10 cellular contexts compared by ENCODE assay signal in the genomic region with DNA sequence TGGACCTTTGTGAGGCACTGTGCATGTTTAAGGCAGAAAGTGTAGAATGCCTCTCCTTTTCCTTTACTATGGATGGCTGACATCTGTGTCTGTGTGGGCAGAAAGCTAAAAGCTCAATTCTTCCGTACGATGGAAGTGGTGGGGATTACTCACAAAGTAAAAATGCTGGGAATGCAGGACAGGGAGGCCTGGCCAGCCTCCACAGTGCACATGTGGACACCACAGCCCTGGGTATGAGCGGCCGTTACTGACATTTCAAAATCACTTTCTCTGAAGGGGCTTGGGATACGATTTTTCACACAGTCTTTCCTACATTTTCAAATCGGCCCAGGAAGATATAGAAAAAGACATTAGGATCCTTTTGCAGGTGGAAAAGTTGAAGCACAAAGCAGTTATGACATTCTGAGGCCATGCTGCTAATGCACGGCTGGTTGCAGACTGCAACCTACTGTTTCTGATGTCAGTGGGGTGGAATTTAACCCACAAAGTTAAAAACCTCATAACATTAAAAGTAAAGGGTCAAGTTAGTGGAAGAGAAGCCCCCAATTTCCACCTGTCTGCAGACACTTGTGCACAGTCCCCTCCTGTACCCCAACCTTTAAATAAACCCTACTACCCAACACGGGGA. TPM values are rescaled to one million over a fixed set of nuclear protein-coding genes. Genes with fewer than 3 reads are reported as not detected.
DNase-seq lines count a peak whose midpoint lies in the region; ATAC-seq, FAIRE-seq and TF ChIP-seq lines count a peak whose summit lies in the region.
"Had no signal": no experiment of that assay in that cellular context is flagged by ENCODE, and none has a peak within 500 bp of the region (broad histone marks: within the 10 kb centered on the region; RNA-seq: fewer than 3 reads in every experiment).

No MANE protein-coding gene starts in this region.

- peak overlapping the region; percentile 100 for H2AK9ac ChIP-seq in IMR-90 (replicated peaks; ENCODE audit: low read depth, low read length, poor library complexity)

- H3K4me1 ChIP-seq in IMR-90 (ENCODE audit: control insufficient read depth, insufficient read depth, low read length) = peaks cover 46% of the 10 kb centered on the region
- H3K4me1 ChIP-seq in lower lobe of right lung = peaks cover 35% of the 10 kb centered on the region

- no peak overlapping the region for H3K4me3 ChIP-seq in IMR-90 (ENCODE audit: insufficient read depth, low read depth, low read length)
- no peak overlapping the region for H3K4me3 ChIP-seq in lower lobe of right lung

- TF ChIP-seq CTCF in IMR-90 (conservative IDR thresholded peaks at IDR 0.05; ENCODE audit: low read depth, low read length) = no peak
- no peak for TF ChIP-seq CTCF in lower lobe of right lung (IDR thresholded peaks at IDR 0.05)

- DNase-seq in IMR-90 = peak; percentile 94
- DNase-seq in dermis blood vessel endothelial cell = peak; percentile 89
- no peak for DNase-seq in lower lobe of right lung
- DNase-seq in urothelium cell line (ENCODE audit: low spot score) = peak; percentile 86
- DNase-seq in stimulated activated CD4-positive, alpha-beta T cell treated with anti-CD3 and anti-CD28 coated beads, Interleukin-1b, Interleukin-23, amount 100 ng/mL, for 48 hours = no peak
- DNase-seq in OCI-M1 (lab: John Stamatoyannopoulos, UW) = no peak
- DNase-seq: activated naive CD4-positive, alpha-beta T cell treated with anti-CD3 and anti-CD28 coated beads, Interleukin-2, amount 10 ng/mL, durations not matched to agents 7 days and 5 days; NCI-H146 had no signal

- peak overlapping the region; percentile 85 for H2AFZ ChIP-seq in IMR-90 (replicated peaks; ENCODE audit: low read length, poor library complexity)
- H2AFZ ChIP-seq: parathyroid adenoma had no signal

- H3K36me3 ChIP-seq in IMR-90 (ENCODE audit: control insufficient read depth, insufficient read depth, low read length) = peaks cover 1% of the 10 kb centered on the region; the same call in 1 of the 2 replicates
- peaks cover 49% of the 10 kb centered on the region for H3K36me3 ChIP-seq in lower lobe of right lung

- H3K56ac ChIP-seq in IMR-90 (ENCODE audit: extremely low read depth, insufficient read depth, low read length) = peak overlapping the region; percentile 95

- peak overlapping the region; percentile 98 for H4K91ac ChIP-seq in IMR-90 (ENCODE audit: insufficient read depth, low read depth, low read length)

- peak overlapping the region; percentile 97 for H2BK5ac ChIP-seq in IMR-90 (ENCODE audit: low read depth, low read length, poor library complexity, severe bottlenecking)

- H3K9me3 ChIP-seq in IMR-90 (ENCODE audit: control insufficient read depth, insufficient read depth, low read length) (no peaks in the 10 kb centered on the region), lower lobe of right lung (no peaks in the 10 kb centered on the region)

- CTCF ChIA-PET in IMR-90 (lab: Yijun Ruan, JAX) = interaction anchor here (0.6 to 1.2 kb wide), 2 partner anchors 12 to 41 kb away, joined by 3 read pairs; no protein-coding TSS in a partner anchor

- TF ChIP-seq RAD21 in IMR-90 (IDR thresholded peaks at IDR 0.05; ENCODE audit: low read length) = no peak

- dilution Hi-C loops in IMR-90 (cut with HindIII; ENCODE audit: low sequenced_read_pairs, unreplicated experiment) = no loop called here

- H2BK15ac ChIP-seq in IMR-90 (ENCODE audit: low read depth, low read length) = peak overlapping the region; percentile 93

- H3K23ac ChIP-seq in IMR-90 (ENCODE audit: low read depth, low read length) = peak overlapping the region; percentile 98

- peak overlapping the region; percentile 99 for H2AK5ac ChIP-seq in IMR-90 (ENCODE audit: low read depth, low read length)

- POLR2A ChIA-PET in IMR-90 (lab: Charles Lee; ENCODE audit: unreplicated experiment) = interaction anchor here (0.5 kb wide), 1 partner anchor 63 kb away, joined by 3 read pairs; no protein-coding TSS in a partner anchor

- H2BK20ac ChIP-seq in IMR-90 (ENCODE audit: low read depth, low read length) = peak overlapping the region; percentile 100

- FAIRE-seq in urothelium cell line (lab: Jason Lieb, UNC) = peak; percentile 81

- H3K14ac ChIP-seq in IMR-90 (replicated peaks; ENCODE audit: low read depth, low read length) = peak overlapping the region; percentile 99

- peak overlapping the region; percentile 73 to 99 for H4K8ac ChIP-seq in IMR-90 (ENCODE audit: low read depth in 2 of 2, low read length in 2 of 2)

- peaks cover 53% of the 10 kb centered on the region for H3K9me1 ChIP-seq in IMR-90 (ENCODE audit: insufficient read depth, low read length)

- H4K5ac ChIP-seq in IMR-90 (ENCODE audit: low read depth, low read length) = peak overlapping the region; percentile 80

- peak overlapping the region; percentile 53 for H3K9ac ChIP-seq in IMR-90 (ENCODE audit: low read depth, low read length)
- H3K9ac ChIP-seq: parathyroid adenoma had no signal

- H4K20me1 ChIP-seq in IMR-90 (ENCODE audit: insufficient read depth, low read length) = no peaks in the 10 kb centered on the region

- intact Hi-C loops in IMR-90 (cut with micrococcal nuclease) = no loop called here
- intact Hi-C loops in lower lobe of right lung (cut with DNase I) = no loop called here

- BruUV-seq in IMR-90 (replicated peaks; lab: Mats Ljungman, UMichigan) = no TSS peak

- peak overlapping the region; percentile 93 for H3K18ac ChIP-seq in IMR-90 (ENCODE audit: low read depth, low read length)

- no peaks in the 10 kb centered on the region for H3K27me3 ChIP-seq in IMR-90 (ENCODE audit: control insufficient read depth, insufficient read depth, low read length)
- H3K27me3 ChIP-seq in lower lobe of right lung (ENCODE audit: low read depth) = no peaks in the 10 kb centered on the region

- WGBS in IMR-90 (ENCODE audit: extremely low coverage in 2 of 2, insufficient read length in 1 of 2), 2 experiments = no CpG with 5 or more reads among the region's 8 CpGs

- in situ Hi-C loops in IMR-90 (cut with MboI; ENCODE audit: low sequenced_read_pairs) = no loop called here

- H3K4me2 ChIP-seq in IMR-90 (ENCODE audit: low read depth, low read length) = peak overlapping the region; percentile 71

- H2BK120ac ChIP-seq in IMR-90 (ENCODE audit: low read depth, low read length) = peak overlapping the region; percentile 100

- H3K27ac ChIP-seq in IMR-90 (ENCODE audit: insufficient read depth, low read length) = peak overlapping the region; percentile 91
- peak overlapping the region; percentile 26 for H3K27ac ChIP-seq in lower lobe of right lung
- H3K27ac ChIP-seq: parathyroid adenoma had no signal

- peaks cover 54 to 82% of the 10 kb centered on the region in 2 experiments for H3K79me1 ChIP-seq in IMR-90 (ENCODE audit: low read depth in 1 of 2, low read length in 2 of 2)

- TF ChIP-seq POLR2A in IMR-90 (IDR thresholded peaks at IDR 0.05; ENCODE audit: low read depth, low read length) = no peak

- peak overlapping the region; percentile 100 for H3K4ac ChIP-seq in IMR-90 (ENCODE audit: low read depth, low read length)

- ATAC-seq in IMR-90 (ENCODE audit: low read depth) (peak; percentile 91), lower lobe of right lung (peak; percentile 77 to 82), HG03196 (IDR thresholded peaks at IDR 0.05; ENCODE audit: unreplicated experiment) (no peak)

TF ChIP-seq in IMR-90, 13 proteins besides CTCF, POLR2A, EP300 and RAD21:
- TF ChIP-seq, protein P1, sequence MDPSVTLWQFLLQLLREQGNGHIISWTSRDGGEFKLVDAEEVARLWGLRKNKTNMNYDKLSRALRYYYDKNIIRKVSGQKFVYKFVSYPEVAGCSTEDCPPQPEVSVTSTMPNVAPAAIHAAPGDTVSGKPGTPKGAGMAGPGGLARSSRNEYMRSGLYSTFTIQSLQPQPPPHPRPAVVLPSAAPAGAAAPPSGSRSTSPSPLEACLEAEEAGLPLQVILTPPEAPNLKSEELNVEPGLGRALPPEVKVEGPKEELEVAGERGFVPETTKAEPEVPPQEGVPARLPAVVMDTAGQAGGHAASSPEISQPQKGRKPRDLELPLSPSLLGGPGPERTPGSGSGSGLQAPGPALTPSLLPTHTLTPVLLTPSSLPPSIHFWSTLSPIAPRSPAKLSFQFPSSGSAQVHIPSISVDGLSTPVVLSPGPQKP (IDR thresholded peaks at IDR 0.05; ENCODE audit: borderline replicate concordance, low read depth, low read length) = no peak
- TF ChIP-seq MXI1 (IDR thresholded peaks at IDR 0.05; ENCODE audit: borderline replicate concordance, low read depth, low read length) = peak; percentile 97
- TF ChIP-seq RFX5 (IDR thresholded peaks at IDR 0.05; ENCODE audit: low read depth, low read length) = no peak
- peak; percentile 53 for TF ChIP-seq FOS (IDR thresholded peaks at IDR 0.05; ENCODE audit: low read depth, low read length)
- no peak for TF ChIP-seq NFE2L2 (IDR thresholded peaks at IDR 0.05; ENCODE audit: low read depth, low read length)
- peak; percentile 59; the same call in 1 of the 2 replicates for TF ChIP-seq BHLHE40 (IDR thresholded peaks at IDR 0.05; ENCODE audit: low read depth, low read length)
- TF ChIP-seq, protein P2, sequence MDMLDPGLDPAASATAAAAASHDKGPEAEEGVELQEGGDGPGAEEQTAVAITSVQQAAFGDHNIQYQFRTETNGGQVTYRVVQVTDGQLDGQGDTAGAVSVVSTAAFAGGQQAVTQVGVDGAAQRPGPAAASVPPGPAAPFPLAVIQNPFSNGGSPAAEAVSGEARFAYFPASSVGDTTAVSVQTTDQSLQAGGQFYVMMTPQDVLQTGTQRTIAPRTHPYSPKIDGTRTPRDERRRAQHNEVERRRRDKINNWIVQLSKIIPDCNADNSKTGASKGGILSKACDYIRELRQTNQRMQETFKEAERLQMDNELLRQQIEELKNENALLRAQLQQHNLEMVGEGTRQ (IDR thresholded peaks at IDR 0.05; ENCODE audit: low read depth, low read length) = peak; percentile 48; the same call in 1 of the 2 replicates
- TF ChIP-seq CEBPB (IDR thresholded peaks at IDR 0.05; ENCODE audit: low read depth, low read length) = peak; percentile 7; the same call in 1 of the 2 replicates

RNA-seq across cellular contexts. Expression of a gene that starts 27.9 kb away (rescaled TPM):
- total RNA-seq in IMR-90 (2012; rRNA removed) (26.4 and 29.0 TPM in 2 replicates), dermis blood vessel endothelial cell (84.4 and 128 TPM in 2 replicates), lower lobe of right lung (35.0 TPM)
- 21.0 and 21.1 TPM in 2 replicates for polyA plus RNA-seq in IMR-90 (2012; rRNA removed)
- 13.2 and 20.3 TPM in 2 replicates for polyA plus RNA-seq in IMR-90 (2012; cell fraction: cytosol; rRNA removed)
- 10.2 and 11.2 TPM in 2 replicates for polyA plus RNA-seq in IMR-90 (2012; cell fraction: nucleus; rRNA removed; ENCODE audit: low replicate concordance)

RNA-seq across cellular contexts. Expression of a gene that starts 50.6 kb away (rescaled TPM):
- total RNA-seq in IMR-90 (2012; rRNA removed) (under 0.01 TPM in 2 replicates), dermis blood vessel endothelial cell (3.2 and 11.1 TPM in 2 replicates), lower lobe of right lung (2.1 TPM)
- polyA plus RNA-seq in IMR-90 (2012; rRNA removed) = 0.37 and 0.38 TPM in 2 replicates
- polyA plus RNA-seq in IMR-90 (2012; cell fraction: cytosol; rRNA removed) = 0.10 and 0.12 TPM in 2 replicates
- 2.3 and 3.5 TPM in 2 replicates for polyA plus RNA-seq in IMR-90 (2012; cell fraction: nucleus; rRNA removed; ENCODE audit: low replicate concordance)

Comparison
In these comparisons a context has a peak if more than half of its experiments do, and no peak if none do; other contexts are left out.
1. DNase-seq: peak in IMR-90 (single experiment), dermis blood vessel endothelial cell (single experiment) and urothelium cell line (single experiment); none in lower lobe of right lung (single experiment), stimulated activated CD4-positive, alpha-beta T cell treated with anti-CD3 and anti-CD28 coated beads, Interleukin-1b, Interleukin-23, amount 100 ng/mL, for 48 hours (single experiment) and OCI-M1 (single experiment).